Comparison of ENCODE assay signal across 15 cellular contexts in genomic region chr5:173494446-173494845, GRCh38.
"Had no signal": no experiment of that assay in that cellular context is flagged by ENCODE, and none has a peak within 500 bp of the region (broad histone marks: within the 10 kb centered on the region; RNA-seq: fewer than 3 reads in every experiment).

No MANE protein-coding gene starts in this region.

- ATAC-seq: activated CD4-positive, CD25-positive, alpha-beta regulatory T cell treated with anti-CD3 and anti-CD28 coated beads, Interleukin-2, amount 50 U/mL, for 24 hours; stimulated activated memory B cell treated with anti-CD40 and anti-IgM and Interleukin-4, amounts not matched to agents 10 μg/mL and 1 μg/mL and 100 μg/mL, for 72 hours; T-cell had no signal

- H3K9me3 Mint-ChIP-seq: nephron progenitor cell, T-cell had no signal

- H3K36me3 Mint-ChIP-seq: stimulated activated memory B cell treated with anti-CD40 and anti-IgM and Interleukin-4, amounts not matched to agents 10 μg/mL and 1 μg/mL and 100 μg/mL, for 72 hours; T-cell had no signal

- DNase-seq: activated CD4-positive, alpha-beta T cell treated with anti-CD3 and anti-CD28 coated beads, Interleukin-2, amount 50 U/mL, for 1 hour; activated CD8-positive, alpha-beta memory T cell treated with anti-CD3 and anti-CD28 coated beads for 24 hours; activated naive CD4-positive, alpha-beta T cell treated with Interleukin-2 at 50 U/mL for 16 hours; erythroblast; mesendoderm; nephron progenitor cell; occipital lobe; stimulated activated CD4-positive, alpha-beta T cell treated with anti-CD3 and anti-CD28 coated beads, Interleukin-2, amount 100 ng/mL, for 48 hours; T-cell; T-helper 9 cell; uterus had no signal

- H3K27ac Mint-ChIP-seq: nephron progenitor cell; stimulated activated memory B cell treated with anti-CD40 and anti-IgM and Interleukin-4, amounts not matched to agents 10 μg/mL and 1 μg/mL and 100 μg/mL, for 72 hours; T-cell had no signal

- H3K27ac ChIP-seq: hepatocyte, thyroid gland, uterus had no signal

- H3K4me3 Mint-ChIP-seq: nephron progenitor cell; stimulated activated memory B cell treated with anti-CD40 and anti-IgM and Interleukin-4, amounts not matched to agents 10 μg/mL and 1 μg/mL and 100 μg/mL, for 72 hours; T-cell had no signal

- H3K4me3 ChIP-seq: hepatocyte, thyroid gland, uterus had no signal

- H3K9me3 ChIP-seq: thyroid gland, uterus had no signal

- H3K4me1 Mint-ChIP-seq: stimulated activated memory B cell treated with anti-CD40 and anti-IgM and Interleukin-4, amounts not matched to agents 10 μg/mL and 1 μg/mL and 100 μg/mL, for 72 hours; T-cell had no signal

- H3K36me3 ChIP-seq: thyroid gland, uterus had no signal

- H3K4me1 ChIP-seq: uterus had no signal

- H3K27me3 ChIP-seq: hepatocyte, thyroid gland, uterus had no signal
